Comparison of ENCODE assay signal across 1 cellular context in the genomic region with DNA sequence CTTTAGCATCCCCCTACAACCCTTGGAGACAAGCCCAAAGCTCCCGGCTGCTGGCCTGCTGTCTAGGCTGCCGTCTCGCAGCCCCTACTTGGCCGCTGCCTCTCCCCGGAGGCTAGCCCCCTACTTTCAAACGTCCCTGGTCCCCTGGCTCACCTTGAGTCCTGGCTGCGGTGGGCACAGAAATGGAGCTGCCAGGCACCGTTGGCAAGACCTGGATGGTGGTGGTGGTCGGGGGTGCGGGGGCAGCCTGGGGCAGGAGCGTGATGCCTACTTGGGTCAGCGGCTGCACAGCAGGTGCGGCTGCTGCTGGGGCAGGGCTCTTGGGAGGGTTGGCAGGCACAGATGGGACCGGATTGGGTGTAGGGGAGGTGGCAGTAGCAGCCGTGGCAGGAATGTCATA.
TF ChIP-seq lines count a peak whose summit lies in the region.

No MANE protein-coding gene starts in this region.

TF ChIP-seq in HepG2, 621 proteins besides CTCF, POLR2A, EP300 and RAD21:
- peak; percentile 31; the same call in 1 of the 2 replicates for TF ChIP-seq RBFOX2 (IDR thresholded peaks at IDR 0.05; ENCODE audit: low read depth, low read length)
- peak; percentile 64 for TF ChIP-seq AGO2 (optimal IDR thresholded peaks at IDR 0.05; ENCODE audit: low read depth, low read length)
- TF ChIP-seq, protein P1, sequence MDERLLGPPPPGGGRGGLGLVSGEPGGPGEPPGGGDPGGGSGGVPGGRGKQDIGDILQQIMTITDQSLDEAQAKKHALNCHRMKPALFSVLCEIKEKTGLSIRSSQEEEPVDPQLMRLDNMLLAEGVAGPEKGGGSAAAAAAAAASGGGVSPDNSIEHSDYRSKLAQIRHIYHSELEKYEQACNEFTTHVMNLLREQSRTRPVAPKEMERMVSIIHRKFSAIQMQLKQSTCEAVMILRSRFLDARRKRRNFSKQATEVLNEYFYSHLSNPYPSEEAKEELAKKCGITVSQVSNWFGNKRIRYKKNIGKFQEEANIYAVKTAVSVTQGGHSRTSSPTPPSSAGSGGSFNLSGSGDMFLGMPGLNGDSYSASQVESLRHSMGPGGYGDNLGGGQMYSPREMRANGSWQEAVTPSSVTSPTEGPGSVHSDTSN (CRISPR knock-in tag; IDR thresholded peaks at IDR 0.05): no peak
